1 cellular context compared by ENCODE assay signal in the genomic region with DNA sequence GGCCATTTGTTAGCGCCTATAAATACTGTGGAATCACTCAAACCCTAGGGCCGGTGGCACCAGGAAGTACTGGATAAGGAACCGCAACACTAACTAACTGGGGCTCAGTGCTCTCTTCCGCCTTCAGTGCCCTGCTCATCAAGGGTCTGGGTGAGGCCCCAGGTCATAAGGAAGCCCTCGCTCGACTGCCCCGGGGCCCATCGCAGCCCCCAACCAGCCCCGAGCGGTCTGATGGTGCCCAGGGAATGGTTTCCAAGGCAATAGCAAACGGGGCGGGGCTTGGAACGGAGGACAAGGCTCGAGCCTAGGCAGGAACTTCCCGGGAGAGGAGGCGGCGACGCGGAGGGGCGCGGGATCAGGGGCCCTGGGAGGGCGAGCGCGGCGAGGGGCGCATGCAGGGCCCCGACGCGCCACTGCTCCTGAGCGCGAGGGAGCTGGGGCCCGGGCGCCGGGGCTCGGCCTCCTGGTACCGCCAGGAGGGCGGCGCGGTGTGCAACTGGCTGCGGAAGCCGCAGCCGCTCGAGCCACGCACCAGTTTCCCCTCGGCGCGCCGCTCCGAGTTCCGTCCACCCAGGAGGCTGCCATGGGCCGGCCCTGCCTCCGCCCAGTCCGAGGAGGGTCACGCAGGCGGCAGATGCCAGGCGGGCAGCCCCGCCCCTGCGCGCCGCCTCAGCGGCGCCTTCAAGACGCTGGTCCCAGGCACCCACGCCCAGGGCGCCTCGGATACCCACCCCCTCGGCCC.
TF ChIP-seq lines count a peak whose summit lies in the region.

A gene with protein sequence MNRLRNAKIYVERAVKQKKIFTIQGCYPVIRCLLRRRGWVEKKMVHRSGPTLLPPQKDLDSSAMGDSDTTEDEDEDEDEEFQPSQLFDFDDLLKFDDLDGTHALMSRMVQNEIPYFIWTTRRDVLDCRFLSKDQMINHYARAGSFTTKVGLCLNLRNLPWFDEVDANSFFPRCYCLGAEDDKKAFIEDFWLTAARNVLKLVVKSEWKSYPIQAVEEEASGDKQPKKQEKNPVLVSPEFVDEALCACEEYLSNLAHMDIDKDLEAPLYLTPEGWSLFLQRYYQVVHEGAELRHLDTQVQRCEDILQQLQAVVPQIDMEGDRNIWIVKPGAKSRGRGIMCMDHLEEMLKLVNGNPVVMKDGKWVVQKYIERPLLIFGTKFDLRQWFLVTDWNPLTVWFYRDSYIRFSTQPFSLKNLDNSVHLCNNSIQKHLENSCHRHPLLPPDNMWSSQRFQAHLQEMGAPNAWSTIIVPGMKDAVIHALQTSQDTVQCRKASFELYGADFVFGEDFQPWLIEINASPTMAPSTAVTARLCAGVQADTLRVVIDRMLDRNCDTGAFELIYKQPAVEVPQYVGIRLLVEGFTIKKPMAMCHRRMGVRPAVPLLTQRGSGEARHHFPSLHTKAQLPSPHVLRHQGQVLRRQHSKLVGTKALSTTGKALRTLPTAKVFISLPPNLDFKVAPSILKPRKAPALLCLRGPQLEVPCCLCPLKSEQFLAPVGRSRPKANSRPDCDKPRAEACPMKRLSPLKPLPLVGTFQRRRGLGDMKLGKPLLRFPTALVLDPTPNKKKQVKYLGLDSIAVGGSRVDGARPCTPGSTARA (plus strand): TSS at position 648 of the 742 bp plus-strand sequence. CDS start 400 bp downstream, outside the sequence.

TF ChIP-seq in K562, 482 proteins besides CTCF, POLR2A, EP300 and RAD21 (continued from another document):
- TF ChIP-seq ZBTB11 (CRISPR knock-in tag; IDR thresholded peaks at IDR 0.05) (no peak), ETS1 (conservative IDR thresholded peaks at IDR 0.05; ENCODE audit: control insufficient read depth, low read depth, low read length) (0 out of 2 replicates have a peak, but pooled peaks have one; percentile 4), RBM14 (IDR thresholded peaks at IDR 0.05; ENCODE audit: borderline replicate concordance, insufficient read depth, low read depth, low read length) (no peak), HDAC3 (IDR thresholded peaks at IDR 0.05; ENCODE audit: borderline replicate concordance, partially characterized antibody) (no peak), TRIM28 (IDR thresholded peaks at IDR 0.05) (no peak), ZNF239 (CRISPR knock-in tag; IDR thresholded peaks at IDR 0.05) (no peak), HNRNPL (IDR thresholded peaks at IDR 0.05; ENCODE audit: low read depth, low read length) (peak; percentile 62; the same call in 1 of the 2 replicates), RBFOX2 (IDR thresholded peaks at IDR 0.05; ENCODE audit: low read depth, low read length) (peak; percentile 47; the same call in 1 of the 2 replicates), OTX1 (CRISPR knock-in tag; IDR thresholded peaks at IDR 0.05) (no peak), ZNF263 (CRISPR knock-in tag; IDR thresholded peaks at IDR 0.05; ENCODE audit: borderline replicate concordance) (no peak), ZNF511 (CRISPR knock-in tag; IDR thresholded peaks at IDR 0.05) (no peak), CHD2 (IDR thresholded peaks at IDR 0.05; ENCODE audit: low read depth, low read length) (no peak), MAZ (CRISPR knock-in tag; conservative IDR thresholded peaks at IDR 0.05 in 1 of 2, IDR thresholded peaks at IDR 0.05 in 1 of 2) (no peak), SMAD2 (IDR thresholded peaks at IDR 0.05; ENCODE audit: low read depth, low read length) (no peak), RBM22 (IDR thresholded peaks at IDR 0.05; ENCODE audit: low read depth, low read length, poor library complexity, severe bottlenecking) (peak; percentile 27), NFE2 (IDR thresholded peaks at IDR 0.05; ENCODE audit: low read depth) (no peak), PKNOX1 (IDR thresholded peaks at IDR 0.05) (no peak)
- TF ChIP-seq, protein P1, sequence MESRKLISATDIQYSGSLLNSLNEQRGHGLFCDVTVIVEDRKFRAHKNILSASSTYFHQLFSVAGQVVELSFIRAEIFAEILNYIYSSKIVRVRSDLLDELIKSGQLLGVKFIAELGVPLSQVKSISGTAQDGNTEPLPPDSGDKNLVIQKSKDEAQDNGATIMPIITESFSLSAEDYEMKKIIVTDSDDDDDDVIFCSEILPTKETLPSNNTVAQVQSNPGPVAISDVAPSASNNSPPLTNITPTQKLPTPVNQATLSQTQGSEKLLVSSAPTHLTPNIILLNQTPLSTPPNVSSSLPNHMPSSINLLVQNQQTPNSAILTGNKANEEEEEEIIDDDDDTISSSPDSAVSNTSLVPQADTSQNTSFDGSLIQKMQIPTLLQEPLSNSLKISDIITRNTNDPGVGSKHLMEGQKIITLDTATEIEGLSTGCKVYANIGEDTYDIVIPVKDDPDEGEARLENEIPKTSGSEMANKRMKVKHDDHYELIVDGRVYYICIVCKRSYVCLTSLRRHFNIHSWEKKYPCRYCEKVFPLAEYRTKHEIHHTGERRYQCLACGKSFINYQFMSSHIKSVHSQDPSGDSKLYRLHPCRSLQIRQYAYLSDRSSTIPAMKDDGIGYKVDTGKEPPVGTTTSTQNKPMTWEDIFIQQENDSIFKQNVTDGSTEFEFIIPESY (CRISPR knock-in tag; IDR thresholded peaks at IDR 0.05) = peak; percentile 75
TF ChIP-seq in K562: peak in this region for 6.
